20 cellular contexts compared by ENCODE assay signal in genomic region chr1:185514296-185514695, GRCh38.
DNase-seq lines count a peak whose midpoint lies in the region; ATAC-seq, FAIRE-seq and TF ChIP-seq lines count a peak whose summit lies in the region.
"Had no signal": no experiment of that assay in that cellular context is flagged by ENCODE, and none has a peak within 500 bp of the region (broad histone marks: within the 10 kb centered on the region; RNA-seq: fewer than 3 reads in every experiment).

No MANE protein-coding gene starts in this region.

- no peaks in the 10 kb centered on the region for H3K4me1 ChIP-seq in pancreas
- H3K4me1 ChIP-seq: BLaER1 had no signal

- no peaks in the 10 kb centered on the region for H3K9me3 ChIP-seq in pancreas

- no peaks in the 10 kb centered on the region for H3K36me3 ChIP-seq in pancreas
- H3K36me3 ChIP-seq: BLaER1 had no signal

- no peaks in the 10 kb centered on the region for H3K27me3 ChIP-seq in pancreas
- H3K27me3 ChIP-seq: BLaER1 had no signal

- DNase-seq in LoVo (ENCODE audit: low spot score), result peak; percentile 26
- DNase-seq in pancreas, result no peak
- no peak for DNase-seq in GOT3 (lab: John Stamatoyannopoulos, UW)
- no peak for DNase-seq in NCI-H748 treated with DMSO at 0.1 percent for 48 hours (lab: John Stamatoyannopoulos, UW)
- DNase-seq: Calu3; CD4-positive, alpha-beta memory T cell; DMS79 treated with DMSO at 0.1 percent for 48 hours; GM23248; H7; HFFc6; IMR-90; KBM-7 had no signal

- intact Hi-C loops in pancreas (cut with DNase I), result no loop called here

- no peak for TF ChIP-seq CTCF in pancreas (IDR thresholded peaks at IDR 0.05)

- no peak overlapping the region for H3K4me3 ChIP-seq in pancreas
- H3K4me3 ChIP-seq: BLaER1, GM23248 had no signal

- H3K27ac ChIP-seq in pancreas, result no peak overlapping the region
- H3K27ac ChIP-seq: BLaER1, GM23248, HL-60 had no signal

- peak; percentile 84 for FAIRE-seq in colon (lab: Jason Lieb, UNC)
- FAIRE-seq in pancreas (lab: Jason Lieb, UNC), result peak; percentile 91
- FAIRE-seq: A204.1, GM12891, HTR-8/SVneo had no signal

- ATAC-seq in pancreas (no peak), SK-N-SH treated with all-trans-retinoic acid at 6 μM for 48 hours (no peak)
- ATAC-seq: HCT116 had no signal

TF ChIP-seq in SK-N-SH treated with all-trans-retinoic acid at 6 μM for 48 hours, 23 proteins besides CTCF, POLR2A, EP300 and RAD21:
- TF ChIP-seq TOX (CRISPR knock-in tag; IDR thresholded peaks at IDR 0.05; ENCODE audit: borderline replicate concordance) (no peak), ESRRG (CRISPR knock-in tag; IDR thresholded peaks at IDR 0.05) (no peak), CREB5 (CRISPR knock-in tag; IDR thresholded peaks at IDR 0.05; ENCODE audit: low read depth) (no peak), ISL1 (CRISPR knock-in tag; IDR thresholded peaks at IDR 0.05) (no peak), BACH2 (CRISPR knock-in tag; IDR thresholded peaks at IDR 0.05; ENCODE audit: borderline replicate concordance) (no peak), ZNF565 (CRISPR knock-in tag; conservative IDR thresholded peaks at IDR 0.05; ENCODE audit: low read depth) (no peak), ZNF8 (CRISPR knock-in tag; IDR thresholded peaks at IDR 0.05) (no peak), TCF4 (CRISPR knock-in tag; IDR thresholded peaks at IDR 0.05; ENCODE audit: borderline replicate concordance) (no peak), RARB (CRISPR knock-in tag; IDR thresholded peaks at IDR 0.05) (no peak), OSR1 (CRISPR knock-in tag; IDR thresholded peaks at IDR 0.05) (no peak)
- TF ChIP-seq, protein P1, sequence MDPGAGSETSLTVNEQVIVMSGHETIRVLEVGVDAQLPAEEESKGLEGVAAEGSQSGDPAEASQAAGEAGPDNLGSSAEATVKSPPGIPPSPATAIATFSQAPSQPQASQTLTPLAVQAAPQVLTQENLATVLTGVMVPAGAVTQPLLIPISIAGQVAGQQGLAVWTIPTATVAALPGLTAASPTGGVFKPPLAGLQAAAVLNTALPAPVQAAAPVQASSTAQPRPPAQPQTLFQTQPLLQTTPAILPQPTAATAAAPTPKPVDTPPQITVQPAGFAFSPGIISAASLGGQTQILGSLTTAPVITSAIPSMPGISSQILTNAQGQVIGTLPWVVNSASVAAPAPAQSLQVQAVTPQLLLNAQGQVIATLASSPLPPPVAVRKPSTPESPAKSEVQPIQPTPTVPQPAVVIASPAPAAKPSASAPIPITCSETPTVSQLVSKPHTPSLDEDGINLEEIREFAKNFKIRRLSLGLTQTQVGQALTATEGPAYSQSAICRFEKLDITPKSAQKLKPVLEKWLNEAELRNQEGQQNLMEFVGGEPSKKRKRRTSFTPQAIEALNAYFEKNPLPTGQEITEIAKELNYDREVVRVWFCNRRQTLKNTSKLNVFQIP (CRISPR knock-in tag; IDR thresholded peaks at IDR 0.05; ENCODE audit: borderline replicate concordance, low read depth), result no peak
